ENCODE assay signal across 9 cellular contexts in genomic region chr5:61450880-61451279, GRCh38.
DNase-seq lines count a peak whose midpoint lies in the region; ATAC-seq and TF ChIP-seq lines count a peak whose summit lies in the region.
"Had no signal": no experiment of that assay in that cellular context is flagged by ENCODE, and none has a peak within 500 bp of the region (broad histone marks: within the 10 kb centered on the region; RNA-seq: fewer than 3 reads in every experiment).

No MANE protein-coding gene starts in this region.

- in situ Hi-C loops in astrocyte of the spinal cord (cut with HindIII; ENCODE audit: low sequenced_read_pairs) = no loop called here

- H3K9me3 Mint-ChIP-seq in activated naive CD8-positive, alpha-beta T cell treated with anti-CD3 and anti-CD28 coated beads for 36 hours = peaks cover 14% of the 10 kb centered on the region
- H3K9me3 Mint-ChIP-seq in activated naive CD4-positive, alpha-beta T cell treated with anti-CD3 and anti-CD28 coated beads, Interleukin-2, amount 10 ng/mL, durations not matched to agents 7 days and 5 days = peaks cover 18% of the 10 kb centered on the region

- H3K27me3 Mint-ChIP-seq in activated naive CD8-positive, alpha-beta T cell treated with anti-CD3 and anti-CD28 coated beads for 36 hours = no peaks in the 10 kb centered on the region
- no peaks in the 10 kb centered on the region for H3K27me3 Mint-ChIP-seq in activated naive CD4-positive, alpha-beta T cell treated with anti-CD3 and anti-CD28 coated beads, Interleukin-2, amount 10 ng/mL, durations not matched to agents 7 days and 5 days

- CTCF ChIA-PET in activated naive CD4-positive, alpha-beta T cell treated with anti-CD3 and anti-CD28 coated beads, Interleukin-2, amount 10 ng/mL, durations not matched to agents 7 days and 5 days (lab: Charles Lee) = no interaction called here

- H3K4me3 ChIP-seq in astrocyte of the spinal cord (ENCODE audit: low read depth, low read length) = no peak overlapping the region
- no peak overlapping the region for H3K4me3 ChIP-seq in mesodermal cell (ENCODE audit: extremely low read depth, insufficient read depth, low read length, poor library complexity, severe bottlenecking)
- H3K4me3 ChIP-seq: lower lobe of right lung had no signal

- no peak overlapping the region for H3K4me3 Mint-ChIP-seq in activated naive CD8-positive, alpha-beta T cell treated with anti-CD3 and anti-CD28 coated beads for 36 hours
- H3K4me3 Mint-ChIP-seq in activated naive CD4-positive, alpha-beta T cell treated with anti-CD3 and anti-CD28 coated beads, Interleukin-2, amount 10 ng/mL, durations not matched to agents 7 days and 5 days = no peak overlapping the region

- TF ChIP-seq POLR2A in erythroblast (IDR thresholded peaks at IDR 0.05; ENCODE audit: low read length) = no peak

- peaks cover 12% of the 10 kb centered on the region for H3K4me1 ChIP-seq in mesodermal cell (ENCODE audit: control insufficient read depth, insufficient read depth, low read length, poor library complexity, severe bottlenecking)

- H3K27ac Mint-ChIP-seq in activated naive CD8-positive, alpha-beta T cell treated with anti-CD3 and anti-CD28 coated beads for 36 hours = no peak overlapping the region
- no peak overlapping the region for H3K27ac Mint-ChIP-seq in activated naive CD4-positive, alpha-beta T cell treated with anti-CD3 and anti-CD28 coated beads, Interleukin-2, amount 10 ng/mL, durations not matched to agents 7 days and 5 days

- peaks cover 8% of the 10 kb centered on the region for H3K4me1 Mint-ChIP-seq in activated naive CD8-positive, alpha-beta T cell treated with anti-CD3 and anti-CD28 coated beads for 36 hours
- H3K4me1 Mint-ChIP-seq in activated naive CD4-positive, alpha-beta T cell treated with anti-CD3 and anti-CD28 coated beads, Interleukin-2, amount 10 ng/mL, durations not matched to agents 7 days and 5 days = peaks cover 2% of the 10 kb centered on the region

- peaks cover 15% of the 10 kb centered on the region for H3K36me3 ChIP-seq in mesodermal cell (ENCODE audit: control insufficient read depth, insufficient read depth, low read length)
- H3K36me3 ChIP-seq: lower lobe of right lung had no signal

- ATAC-seq in GM21576 (IDR thresholded peaks at IDR 0.05; ENCODE audit: unreplicated experiment) = no peak

- DNase-seq in AG08396 (ENCODE audit: low spot score) (peak; percentile 9), NCI-H1105 treated with DMSO at 0.1 percent for 48 hours (lab: John Stamatoyannopoulos, UW) (peak; percentile 56), astrocyte of the spinal cord (ENCODE audit: low read depth, low spot score) (peak; percentile 80), erythroblast (lab: John Stamatoyannopoulos, UW) (no peak)
- no peak for DNase-seq in activated naive CD8-positive, alpha-beta T cell treated with anti-CD3 and anti-CD28 coated beads for 36 hours
- no peak for DNase-seq in activated naive CD4-positive, alpha-beta T cell treated with anti-CD3 and anti-CD28 coated beads, Interleukin-2, amount 10 ng/mL, durations not matched to agents 7 days and 5 days
- DNase-seq: lower lobe of right lung had no signal

- peak overlapping the region; percentile 48 for H3K27ac ChIP-seq in mesodermal cell (ENCODE audit: low read depth, low read length, severe bottlenecking)
- H3K27ac ChIP-seq: lower lobe of right lung had no signal

- no peak for TF ChIP-seq CTCF in astrocyte of the spinal cord (IDR thresholded peaks at IDR 0.05; ENCODE audit: low read depth, low read length)

- H3K36me3 Mint-ChIP-seq in activated naive CD8-positive, alpha-beta T cell treated with anti-CD3 and anti-CD28 coated beads for 36 hours = peaks cover 17% of the 10 kb centered on the region
- H3K36me3 Mint-ChIP-seq in activated naive CD4-positive, alpha-beta T cell treated with anti-CD3 and anti-CD28 coated beads, Interleukin-2, amount 10 ng/mL, durations not matched to agents 7 days and 5 days = peaks cover 2% of the 10 kb centered on the region

- H3K9me3 ChIP-seq in mesodermal cell (ENCODE audit: control insufficient read depth, low read length) = peaks cover 12% of the 10 kb centered on the region

Comparison
In these comparisons a context has a peak if more than half of its experiments do, and no peak if none do; other contexts are left out.
1. DNase-seq: peak in AG08396 (single experiment), NCI-H1105 treated with DMSO at 0.1 percent for 48 hours (single experiment) and astrocyte of the spinal cord (single experiment); none in activated naive CD8-positive, alpha-beta T cell treated with anti-CD3 and anti-CD28 coated beads for 36 hours (single experiment), activated naive CD4-positive, alpha-beta T cell treated with anti-CD3 and anti-CD28 coated beads, Interleukin-2, amount 10 ng/mL, durations not matched to agents 7 days and 5 days (single experiment) and erythroblast (0 of 2).